Comparison of ENCODE assay signal across 1 cellular context in the genomic region with DNA sequence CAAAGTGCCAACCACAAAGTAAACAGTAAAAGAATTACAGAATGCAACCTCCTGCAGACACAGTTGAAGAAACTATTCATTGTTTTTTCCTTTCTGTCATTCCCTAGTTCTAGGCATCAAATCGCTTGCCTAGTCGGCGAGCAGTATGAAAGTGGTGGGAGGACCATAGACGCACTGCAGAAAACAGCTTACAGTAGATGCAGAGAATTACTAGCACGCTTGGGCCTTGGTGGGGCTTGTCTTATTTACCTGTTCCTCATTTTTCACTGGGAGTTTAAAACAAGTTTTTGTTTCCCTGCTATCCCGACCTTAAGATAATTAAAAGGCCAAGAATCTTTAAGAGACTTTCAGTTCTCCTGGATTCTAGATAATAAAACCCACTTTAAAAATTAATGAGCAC.
TF ChIP-seq lines count a peak whose summit lies in the region.

No MANE protein-coding gene starts in this region.

TF ChIP-seq in HepG2, 621 proteins besides CTCF, POLR2A, EP300 and RAD21:
- TF ChIP-seq ZNF24 (IDR thresholded peaks at IDR 0.05): no peak
- no peak for TF ChIP-seq ZFP36L2 (CRISPR knock-in tag; IDR thresholded peaks at IDR 0.05)
- TF ChIP-seq, protein P1, sequence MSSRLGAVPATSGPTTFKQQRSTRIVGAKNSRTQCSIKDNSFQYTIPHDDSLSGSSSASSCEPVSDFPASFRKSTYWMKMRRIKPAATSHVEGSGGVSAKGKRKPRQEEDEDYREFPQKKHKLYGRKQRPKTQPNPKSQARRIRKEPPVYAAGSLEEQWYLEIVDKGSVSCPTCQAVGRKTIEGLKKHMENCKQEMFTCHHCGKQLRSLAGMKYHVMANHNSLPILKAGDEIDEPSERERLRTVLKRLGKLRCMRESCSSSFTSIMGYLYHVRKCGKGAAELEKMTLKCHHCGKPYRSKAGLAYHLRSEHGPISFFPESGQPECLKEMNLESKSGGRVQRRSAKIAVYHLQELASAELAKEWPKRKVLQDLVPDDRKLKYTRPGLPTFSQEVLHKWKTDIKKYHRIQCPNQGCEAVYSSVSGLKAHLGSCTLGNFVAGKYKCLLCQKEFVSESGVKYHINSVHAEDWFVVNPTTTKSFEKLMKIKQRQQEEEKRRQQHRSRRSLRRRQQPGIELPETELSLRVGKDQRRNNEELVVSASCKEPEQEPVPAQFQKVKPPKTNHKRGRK (CRISPR knock-in tag; IDR thresholded peaks at IDR 0.05): no peak
- TF ChIP-seq KMT2A (CRISPR knock-in tag; IDR thresholded peaks at IDR 0.05): no peak
- TF ChIP-seq ZBTB1 (CRISPR knock-in tag; IDR thresholded peaks at IDR 0.05; ENCODE audit: borderline replicate concordance): no peak
- no peak for TF ChIP-seq HIC2 (CRISPR knock-in tag; IDR thresholded peaks at IDR 0.05; ENCODE audit: low read depth)
